In genomic region chr9:126827227-126827626, GRCh38 we compare ENCODE assay signal across 8 cellular contexts.
"Had no signal": no experiment of that assay in that cellular context is flagged by ENCODE, and none has a peak within 500 bp of the region (broad histone marks: within the 10 kb centered on the region; RNA-seq: fewer than 3 reads in every experiment).

No MANE protein-coding gene starts in this region.

- H2AFZ ChIP-seq: GM23248 had no signal

- H3K27ac Mint-ChIP-seq: HFFc6 had no signal

- H3K4me3 ChIP-seq: GM23248, HAP-1, K562 had no signal

- ATAC-seq: HCT116, K562 had no signal

- H3K4me3 Mint-ChIP-seq: HFFc6 had no signal

- H3K9me3 ChIP-seq: HAP-1 had no signal

- H3K27ac ChIP-seq: GM23248 had no signal

- DNase-seq: GM23248, GOT3, H7, HFFc6, IMR-90 had no signal

- H3K9ac ChIP-seq: GM23248 had no signal

- H3K9me3 Mint-ChIP-seq: HFFc6 had no signal
